ENCODE assay signal across 8 cellular contexts in the genomic region with DNA sequence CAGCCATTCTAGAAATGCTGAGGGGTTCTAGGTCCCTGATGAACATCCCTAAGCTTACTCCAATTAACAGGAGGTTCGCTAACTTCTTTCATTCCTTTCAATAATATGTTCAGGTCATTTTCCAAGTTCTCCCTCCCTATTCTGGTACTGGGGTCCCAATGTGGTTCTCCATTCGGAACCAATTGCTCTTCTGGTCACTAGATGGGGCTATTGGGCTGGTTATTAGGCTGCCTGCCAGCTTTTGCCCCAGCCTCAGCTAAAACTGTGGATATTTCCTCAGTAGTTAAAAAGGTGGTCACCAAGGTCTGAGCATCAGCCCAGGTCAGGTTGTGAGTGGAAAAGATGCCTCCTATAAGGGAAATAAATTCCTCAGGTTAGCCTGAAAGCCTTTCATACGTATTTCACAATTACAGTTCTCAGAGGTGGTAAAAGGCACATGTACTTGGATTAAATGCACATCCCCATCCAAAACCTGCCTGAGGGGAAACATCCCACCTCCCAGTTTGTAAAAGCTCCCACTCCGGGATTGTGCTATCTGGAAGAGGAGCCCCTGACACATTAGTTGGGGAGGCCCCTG.
A peak's percentile ranks its signal among the peaks of the same experiment; 100 is the strongest.
DNase-seq lines count a peak whose midpoint lies in the region; ATAC-seq and TF ChIP-seq lines count a peak whose summit lies in the region.

No MANE protein-coding gene starts in this region.

- WGBS in stomach, 5 donors, result 29 to 39% (median 35%) methylated on average over 4 of the region's 4 CpGs

- H3K4me1 ChIP-seq in RWPE2 (ENCODE audit: insufficient read depth, poor library complexity, severe bottlenecking) (no peaks in the 10 kb centered on the region), stomach (no peaks in the 10 kb centered on the region)

- DNase-seq in RWPE2 (ENCODE audit: low spot score) (no peak), head of caudate nucleus (peak in 35 of 42 donors; percentile 4 to 64 (median 28)), stomach (peak; percentile 34), NCI-H1694 treated with DMSO at 0.1 percent for 48 hours (lab: John Stamatoyannopoulos, UW) (no peak)
- no peak for DNase-seq in activated CD4-positive, alpha-beta T cell treated with anti-CD3 and anti-CD28 coated beads for 1 hour

- H3K4me3 ChIP-seq in RWPE2 (ENCODE audit: severe bottlenecking) (no peak overlapping the region), stomach (no peak overlapping the region)

- intact Hi-C loops in head of caudate nucleus (cut with DNase I), result no loop called here
- intact Hi-C loops in stomach (cut with DNase I; ENCODE audit: low total_unique reads), result no loop called here

- H3K27ac ChIP-seq in C4-2B (peak overlapping the region; percentile 32; the same call in 1 of the 2 replicates), RWPE2 (ENCODE audit: poor library complexity, severe bottlenecking) (no peak overlapping the region), stomach (no peak overlapping the region)

- ATAC-seq in GM18867 (IDR thresholded peaks at IDR 0.05; ENCODE audit: unreplicated experiment), result peak; percentile 74
- peak; percentile 67 for ATAC-seq in HG03135 (IDR thresholded peaks at IDR 0.05; ENCODE audit: unreplicated experiment)
- 0 out of 3 replicates have a peak, but pooled peaks have one; percentile 21 for ATAC-seq in RWPE2 (ENCODE audit: low read depth)

- H3K27me3 ChIP-seq in RWPE2 (ENCODE audit: insufficient read depth, poor library complexity, severe bottlenecking) (no peaks in the 10 kb centered on the region), stomach (no peaks in the 10 kb centered on the region)

- no peak for TF ChIP-seq POLR2A in stomach (IDR thresholded peaks at IDR 0.05)

- H3K36me3 ChIP-seq in RWPE2 (ENCODE audit: low read depth) (no peaks in the 10 kb centered on the region), stomach (no peaks in the 10 kb centered on the region)

- H3K9me3 ChIP-seq in RWPE2 (ENCODE audit: severe bottlenecking), result no peaks in the 10 kb centered on the region
- H3K9me3 ChIP-seq in stomach, result no peaks in the 10 kb centered on the region

- TF ChIP-seq CTCF in C4-2B (conservative IDR thresholded peaks at IDR 0.05) (peak; percentile 82), RWPE2 (IDR thresholded peaks at IDR 0.05; ENCODE audit: poor library complexity, severe bottlenecking) (peak; percentile 70), stomach (IDR thresholded peaks at IDR 0.05) (peak in 4 of 7 experiments; percentile 23 to 47 (median 36))

- TF ChIP-seq EP300 in stomach (IDR thresholded peaks at IDR 0.05), result no peak

Comparison
In these comparisons a context has a peak if more than half of its experiments do, and no peak if none do; other contexts are left out.
1. ATAC-seq: peak in every context shown above with its lines; median percentile 74 in GM18867; 67 in HG03135; 21 in RWPE2.
2. DNase-seq: peak in head of caudate nucleus (35 of 42) and stomach (single experiment); none in RWPE2 (single experiment), activated CD4-positive, alpha-beta T cell treated with anti-CD3 and anti-CD28 coated beads for 1 hour (single experiment) and NCI-H1694 treated with DMSO at 0.1 percent for 48 hours (single experiment).
3. Peak in every context shown above with its lines, with median percentiles within 50 percentile points of each other: CTCF ChIP-seq.